ENCODE assay signal across 13 cellular contexts in the genomic region with DNA sequence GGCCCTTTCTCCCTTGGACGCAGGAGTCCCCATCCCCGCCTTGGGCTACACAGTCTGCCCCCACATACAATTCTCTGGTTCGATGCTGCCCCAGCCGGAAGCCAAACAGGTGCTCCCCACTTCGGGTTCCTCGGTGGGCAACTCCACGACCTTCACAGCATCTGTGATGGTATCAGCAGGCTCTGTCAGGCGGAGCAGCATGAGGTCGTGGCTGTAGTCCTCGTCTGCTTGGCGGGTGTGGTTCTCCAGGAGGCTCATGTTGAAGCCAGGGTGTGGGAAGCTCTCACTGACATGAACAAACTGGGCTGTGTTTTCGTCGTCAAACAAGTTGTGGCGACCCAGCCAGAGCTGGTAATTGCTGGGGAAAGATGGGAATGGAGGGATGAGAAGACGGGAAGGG. TPM values are rescaled to one million over a fixed set of nuclear protein-coding genes. Genes with fewer than 3 reads are reported as not detected.
DNase-seq lines count a peak whose midpoint lies in the region; ATAC-seq and TF ChIP-seq lines count a peak whose summit lies in the region.
"Had no signal": no experiment of that assay in that cellular context is flagged by ENCODE, and none has a peak within 500 bp of the region (broad histone marks: within the 10 kb centered on the region; RNA-seq: fewer than 3 reads in every experiment).

No MANE protein-coding gene starts in this region.

- H2AFZ ChIP-seq in OCI-LY3 (ENCODE audit: low read depth, low read length): 0 out of 2 replicates have a peak overlapping the region, but pooled peaks have one; percentile 65

- H3K27me3 ChIP-seq in breast epithelium (peaks cover 0 to 69% of the 10 kb centered on the region in 2 donors), OCI-LY3 (ENCODE audit: low read depth, low read length) (peaks cover 45% of the 10 kb centered on the region), transverse colon (peaks cover 69% of the 10 kb centered on the region)

- intact Hi-C loops in MCF 10A (cut with micrococcal nuclease): no loop called here
- intact Hi-C loops in breast epithelium (cut with DNase I; ENCODE audit: low total_unique reads): no loop called here
- intact Hi-C loops in transverse colon (cut with DNase I; ENCODE audit: low total_unique reads): no loop called here
- intact Hi-C loops in natural killer cell (cut with micrococcal nuclease): no loop called here

- no peaks in the 10 kb centered on the region for H3K79me2 ChIP-seq in OCI-LY3 (ENCODE audit: low read length)

- H3K4me3 Mint-ChIP-seq in MCF 10A (ENCODE audit: unreplicated experiment): peak overlapping the region; percentile 58
- no peak overlapping the region for H3K4me3 Mint-ChIP-seq in natural killer cell

- BruUV-seq in MCF 10A (replicated peaks; lab: Mats Ljungman, UMichigan): no TSS peak

- H3K36me3 ChIP-seq in breast epithelium (no peaks in the 10 kb centered on the region), OCI-LY3 (replicated peaks; ENCODE audit: low read depth, low read length) (no peaks in the 10 kb centered on the region), transverse colon (no peaks in the 10 kb centered on the region)

- WGBS in transverse colon (ENCODE audit: low coverage in 1 of 2), 2 donors: 7% methylated on average over 15 of the region's 15 CpGs; no CpG with 5 or more reads in 1 of the 2 donors

- TF ChIP-seq CTCF in MCF 10A (IDR thresholded peaks at IDR 0.05; ENCODE audit: unreplicated experiment) (no peak), breast epithelium (IDR thresholded peaks at IDR 0.05) (no peak), OCI-LY3 (IDR thresholded peaks at IDR 0.05; ENCODE audit: low read depth, low read length) (no peak), transverse colon (IDR thresholded peaks at IDR 0.05) (no peak), natural killer cell (IDR thresholded peaks at IDR 0.05) (no peak)

- H3K27ac Mint-ChIP-seq in MCF 10A (ENCODE audit: low read depth, unreplicated experiment): peak overlapping the region; percentile 69
- peak overlapping the region in 1 of 2 donors; percentile 7 for H3K27ac Mint-ChIP-seq in natural killer cell

- DNase-seq in MCF 10A (ENCODE audit: unreplicated experiment) (no peak), breast epithelium (ENCODE audit: low spot score in 2 of 2) (no peak), epidermal melanocyte (ENCODE audit: insufficient read length, low spot score) (peak; percentile 14), transverse colon (peak; percentile 43), natural killer cell (no peak), amygdala (lab: John Stamatoyannopoulos, UW) (no peak), iPS-NIHi11 (ENCODE audit: low spot score) (no peak)
- DNase-seq: activated T-cell treated with anti-CD3 and anti-CD28 coated beads for 4 hours; NCI-H1436 treated with DMSO at 0.1 percent for 48 hours; stimulated activated CD4-positive, alpha-beta T cell treated with anti-CD3 and anti-CD28 coated beads, Interleukin-4, amount 100 ng/mL, for 24 hours had no signal

- no peak for TF ChIP-seq EP300 in transverse colon (IDR thresholded peaks at IDR 0.05; ENCODE audit: low read depth)

- TF ChIP-seq POLR2A in breast epithelium (IDR thresholded peaks at IDR 0.05): no peak
- TF ChIP-seq POLR2A in transverse colon (IDR thresholded peaks at IDR 0.05): no peak

- POLR2A ChIA-PET in MCF 10A (lab: Yijun Ruan, JAX): no interaction called here

- H3K9me3 Mint-ChIP-seq in MCF 10A (ENCODE audit: unreplicated experiment): no peaks in the 10 kb centered on the region
- no peaks in the 10 kb centered on the region for H3K9me3 Mint-ChIP-seq in natural killer cell

- H3K36me3 Mint-ChIP-seq in MCF 10A (ENCODE audit: insufficient read depth, unreplicated experiment): no peaks in the 10 kb centered on the region
- no peaks in the 10 kb centered on the region for H3K36me3 Mint-ChIP-seq in natural killer cell

- H4K20me1 ChIP-seq in OCI-LY3 (ENCODE audit: insufficient read depth, low read length): no peaks in the 10 kb centered on the region

- H3K27me3 Mint-ChIP-seq in MCF 10A (ENCODE audit: insufficient read depth, unreplicated experiment) (peaks cover 21% of the 10 kb centered on the region), natural killer cell (ENCODE audit: low read depth in 2 of 2) (peaks cover 62 to 67% of the 10 kb centered on the region in 2 donors)

- H3K27ac ChIP-seq in breast epithelium: no peak overlapping the region
- H3K27ac ChIP-seq in OCI-LY3 (ENCODE audit: low read length): peak overlapping the region; percentile 14; the same call in 1 of the 2 replicates
- peak overlapping the region; percentile 51 to 82 (median 79) for H3K27ac ChIP-seq in transverse colon

- no peak overlapping the region for H3K4me3 ChIP-seq in breast epithelium
- H3K4me3 ChIP-seq in OCI-LY3 (ENCODE audit: low read length): peak overlapping the region; percentile 79
- H3K4me3 ChIP-seq in transverse colon: peak overlapping the region in 3 of 4 donors; percentile 14 to 41 (median 34)

- H3K9ac ChIP-seq in OCI-LY3 (ENCODE audit: low read length): peak overlapping the region; percentile 59

- no peak for ATAC-seq in natural killer cell

- no peaks in the 10 kb centered on the region for H3K9me3 ChIP-seq in breast epithelium
- H3K9me3 ChIP-seq in OCI-LY3 (ENCODE audit: insufficient read depth, low read length): no peaks in the 10 kb centered on the region
- no peaks in the 10 kb centered on the region for H3K9me3 ChIP-seq in transverse colon

- H3K4me2 ChIP-seq in OCI-LY3 (ENCODE audit: low read length): peak overlapping the region; percentile 94

- H3K4me1 Mint-ChIP-seq in MCF 10A (ENCODE audit: insufficient read depth, unreplicated experiment) (peaks cover 27% of the 10 kb centered on the region), natural killer cell (peaks cover 6 to 20% of the 10 kb centered on the region in 2 donors)

- H3K4me1 ChIP-seq in breast epithelium: no peaks in the 10 kb centered on the region
- peaks cover 45% of the 10 kb centered on the region for H3K4me1 ChIP-seq in OCI-LY3 (ENCODE audit: low read length)
- H3K4me1 ChIP-seq in transverse colon: peaks cover 3 to 58% (median 41%) of the 10 kb centered on the region in 4 donors

- in situ Hi-C loops in transverse colon (cut with MboI; ENCODE audit: low pct_ligation_motif_present in 1 of 4, low pct_unique_long_range_greater_than_20kb in 1 of 4, low sequenced_read_pairs in 3 of 4): no loop called here

- CTCF ChIA-PET in MCF 10A (lab: Yijun Ruan, JAX): interaction anchor here (0.6 kb wide), 3 partner anchors 15 to 71 kb away, joined by 3 read pairs; no protein-coding TSS in a partner anchor

RNA-seq across cellular contexts. Expression of a gene that starts 3.5 kb away (rescaled TPM):
- total RNA-seq in MCF 10A (2022): 0.84 and 0.88 TPM in 2 replicates
- under 1 TPM in 2 of 3 donors, not detected in 1; 0.33 to 0.44 TPM for total RNA-seq in breast epithelium
- total RNA-seq in transverse colon: 100 to 1,000 TPM in 1 of 4 donors, 10 to 100 TPM in 3; 17.0 to 150 (median 35.4) TPM
- total RNA-seq in natural killer cell: not detected
- total RNA-seq: cardiac septum had no signal

RNA-seq across cellular contexts. Expression of a gene that starts 13.3 kb away (rescaled TPM):
- total RNA-seq in MCF 10A (2022): not detected in 2 replicates
- not detected for total RNA-seq in breast epithelium
- total RNA-seq in transverse colon: 1 to 10 TPM in 2 of 4 donors, not detected in 2; 1.3 to 3.8 TPM
- total RNA-seq in natural killer cell: not detected
- total RNA-seq: cardiac septum, temporal lobe had no signal

RNA-seq across cellular contexts. Expression of a gene that starts 29.9 kb away (rescaled TPM):
- total RNA-seq in MCF 10A (2022) (not detected in 2 replicates), breast epithelium (not detected), transverse colon (not detected), natural killer cell (not detected)
- total RNA-seq: cardiac septum, temporal lobe had no signal

RNA-seq across cellular contexts. Expression of a gene that starts 34.6 kb away (rescaled TPM):
- not detected in 2 replicates for total RNA-seq in MCF 10A (2022)
- 10 to 100 TPM in 1 of 3 donors, under 1 TPM in 1, not detected in 1; 0.32 to 45.2 TPM for total RNA-seq in breast epithelium
- total RNA-seq in transverse colon: 10 to 100 TPM in 1 of 4 donors, 1 to 10 TPM in 3; 2.9 to 66.9 (median 4.9) TPM
- not detected for total RNA-seq in natural killer cell
- total RNA-seq: cardiac septum, temporal lobe had no signal

RNA-seq across cellular contexts. Expression of a gene that starts 49.8 kb away (rescaled TPM):
- total RNA-seq in MCF 10A (2022): not detected in 2 replicates
- total RNA-seq in breast epithelium: not detected
- not detected for total RNA-seq in transverse colon
- not detected for total RNA-seq in natural killer cell
- total RNA-seq: cardiac septum, temporal lobe had no signal

Comparison
In these comparisons a context has a peak if more than half of its experiments do, and no peak if none do; other contexts are left out.
1. DNase-seq: peak in epidermal melanocyte (single experiment) and transverse colon (single experiment); none in MCF 10A (single experiment), breast epithelium (0 of 2), natural killer cell (single experiment), amygdala (0 of 56) and iPS-NIHi11 (single experiment).
2. H3K27ac ChIP-seq: peak in OCI-LY3 (single experiment) and transverse colon (4 of 4); none in breast epithelium (0 of 2).
3. H3K4me3 ChIP-seq: peak in OCI-LY3 (single experiment) and transverse colon (3 of 4); none in breast epithelium (0 of 3).